ENCODE assay signal across 16 cellular contexts in the genomic region with DNA sequence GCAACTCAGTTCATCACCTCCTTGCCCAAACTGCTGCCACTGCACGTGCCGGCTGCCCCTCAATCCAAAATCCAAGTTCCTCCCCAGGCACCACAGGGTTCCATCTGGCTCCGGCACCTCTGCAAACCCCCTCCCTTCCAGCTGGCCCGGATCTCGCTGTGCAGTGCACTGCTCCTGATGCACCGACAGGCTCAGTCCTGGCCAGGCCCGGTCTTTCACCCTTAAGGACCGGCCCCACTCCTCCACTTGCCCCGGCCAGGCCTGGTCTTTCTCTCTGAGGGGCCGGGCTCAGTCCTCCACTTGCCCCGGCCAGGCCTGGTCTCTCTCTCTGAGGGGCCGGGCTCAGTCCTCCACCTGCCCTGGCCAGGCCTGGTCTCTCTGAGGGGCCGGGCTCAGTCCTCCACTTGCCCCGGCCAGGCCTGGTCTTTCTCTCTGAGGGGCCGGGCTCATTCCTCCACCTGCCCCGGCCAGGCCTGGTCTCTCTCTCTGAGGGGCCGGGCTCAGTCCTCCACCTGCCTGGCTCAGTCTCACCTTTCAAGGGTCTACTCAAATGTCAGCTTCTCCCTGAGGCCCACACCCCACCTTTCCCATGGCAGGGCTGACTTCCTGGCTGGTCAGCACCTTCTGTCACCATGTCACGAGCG. TPM values are rescaled to one million over a fixed set of nuclear protein-coding genes. Genes with fewer than 3 reads are reported as not detected.
DNase-seq lines count a peak whose midpoint lies in the region; ATAC-seq and TF ChIP-seq lines count a peak whose summit lies in the region.
"Had no signal": no experiment of that assay in that cellular context is flagged by ENCODE, and none has a peak within 500 bp of the region (broad histone marks: within the 10 kb centered on the region; RNA-seq: fewer than 3 reads in every experiment).

No MANE protein-coding gene starts in this region.

- CTCF ChIA-PET in CD4-positive, alpha-beta memory T cell (lab: Charles Lee; ENCODE audit: partially characterized antibody) = no interaction called here

- H3F3A ChIP-seq in DOHH2 (ENCODE audit: control insufficient read depth, insufficient read depth) = peaks cover 7% of the 10 kb centered on the region

- no peak overlapping the region for H3K9ac ChIP-seq in neuronal stem cell (ENCODE audit: low read depth, low read length, poor library complexity)

- H3K9me3 ChIP-seq in CD4-positive, alpha-beta memory T cell (ENCODE audit: control insufficient read depth in 1 of 2, low read length in 2 of 2) = no peaks in the 10 kb centered on the region
- H3K9me3 ChIP-seq in DOHH2 (ENCODE audit: control insufficient read depth, insufficient read depth, low read length) (no peaks in the 10 kb centered on the region), neuronal stem cell (replicated peaks in 1 of 2; ENCODE audit: control insufficient read depth in 2 of 2, insufficient read depth in 1 of 2, low read depth in 1 of 2, low read length in 2 of 2) (no peaks in the 10 kb centered on the region), sigmoid colon (no peaks in the 10 kb centered on the region)
- H3K9me3 ChIP-seq: tibial nerve had no signal

- no peaks in the 10 kb centered on the region for H3K27me3 Mint-ChIP-seq in CD4-positive, alpha-beta memory T cell
- H3K27me3 Mint-ChIP-seq in central memory CD8-positive, alpha-beta T cell = no peaks in the 10 kb centered on the region

- peaks cover 30 to 60% (median 39%) of the 10 kb centered on the region in 4 donors for H3K4me1 Mint-ChIP-seq in CD4-positive, alpha-beta memory T cell
- peaks cover 58% of the 10 kb centered on the region for H3K4me1 Mint-ChIP-seq in central memory CD8-positive, alpha-beta T cell

- DNase-seq in CD4-positive, alpha-beta memory T cell = no peak
- DNase-seq in central memory CD8-positive, alpha-beta T cell (ENCODE audit: low spot score in 2 of 2) = no peak
- DNase-seq in neuronal stem cell (ENCODE audit: low spot score) = no peak
- DNase-seq in sigmoid colon = no peak
- DNase-seq in NOMO-1 (lab: John Stamatoyannopoulos, UW; ENCODE audit: unreplicated experiment in 2 of 2) = no peak
- DNase-seq in middle frontal gyrus (ENCODE audit: extremely low spot score, low spot score) = no peak
- DNase-seq: activated CD4-positive, alpha-beta T cell treated with anti-CD3 and anti-CD28 coated beads, Interleukin-2, amount 50 U/mL, for 4 hours; brain microvascular endothelial cell; effector memory CD4-positive, alpha-beta T cell; GDM1; NCI-H187 treated with DMSO at 0.1 percent for 48 hours; retina; Right ventricle myocardium superior; stimulated activated CD4-positive, alpha-beta T cell treated with anti-CD3 and anti-CD28 coated beads, Interleukin-1b, Interleukin-23, amount 100 ng/mL, for 48 hours had no signal

- H3K36me3 ChIP-seq in CD4-positive, alpha-beta memory T cell (ENCODE audit: insufficient read depth, low read length) = no peaks in the 10 kb centered on the region
- peaks cover 27% of the 10 kb centered on the region for H3K36me3 ChIP-seq in DOHH2 (ENCODE audit: control insufficient read depth, low read length)
- H3K36me3 ChIP-seq in neuronal stem cell (replicated peaks in 1 of 2; ENCODE audit: control insufficient read depth in 2 of 2, insufficient read depth in 2 of 2, low read length in 2 of 2) = peaks cover 13 to 36% of the 10 kb centered on the region in 2 donors
- H3K36me3 ChIP-seq in sigmoid colon = peaks cover 0 to 5% (median 0%) of the 10 kb centered on the region in 4 donors

- POLR2A ChIA-PET in CD4-positive, alpha-beta memory T cell (lab: Charles Lee; ENCODE audit: partially characterized antibody) = no interaction called here

- H4K20me1 ChIP-seq in DOHH2 (ENCODE audit: control insufficient read depth, insufficient read depth, low read depth, low read length) = peaks cover 22% of the 10 kb centered on the region; the same call in 1 of the 2 replicates

- H4K91ac ChIP-seq in neuronal stem cell (ENCODE audit: low read depth, low read length, poor library complexity) = no peak overlapping the region

- peak overlapping the region; percentile 68 for H2AK5ac ChIP-seq in neuronal stem cell (ENCODE audit: low read depth, low read length)

- no peak overlapping the region for H2BK120ac ChIP-seq in neuronal stem cell (ENCODE audit: low read depth, low read length)

- TF ChIP-seq POLR2A in sigmoid colon (IDR thresholded peaks at IDR 0.05) = no peak

- no peak for TF ChIP-seq CTCF in DOHH2 (IDR thresholded peaks at IDR 0.05; ENCODE audit: low read depth, low read length, poor library complexity, severe bottlenecking)
- no peak for TF ChIP-seq CTCF in sigmoid colon (IDR thresholded peaks at IDR 0.05)

- H2AFZ ChIP-seq in neuronal stem cell (ENCODE audit: low read length) = no peak overlapping the region

- H2BK12ac ChIP-seq in neuronal stem cell (ENCODE audit: low read length) = no peak overlapping the region

- H3K79me1 ChIP-seq in neuronal stem cell (ENCODE audit: low read depth, low read length) = peaks cover 41% of the 10 kb centered on the region

- peak overlapping the region; percentile 90 for H2BK5ac ChIP-seq in neuronal stem cell (ENCODE audit: low read length)

- no peak overlapping the region for H3K4me3 ChIP-seq in CD4-positive, alpha-beta memory T cell (ENCODE audit: low read length in 2 of 2)
- H3K4me3 ChIP-seq in DOHH2 (ENCODE audit: low read length) = peak overlapping the region; percentile 66; the same call in 1 of the 2 replicates
- no peak overlapping the region for H3K4me3 ChIP-seq in neuronal stem cell (ENCODE audit: low read length in 2 of 2)
- H3K4me3 ChIP-seq in sigmoid colon = no peak overlapping the region
- H3K4me3 ChIP-seq: tibial nerve had no signal

- H3K27me3 ChIP-seq in CD4-positive, alpha-beta memory T cell (ENCODE audit: insufficient read depth, low read length) = no peaks in the 10 kb centered on the region
- H3K27me3 ChIP-seq in DOHH2 (ENCODE audit: control insufficient read depth, low read length) (no peaks in the 10 kb centered on the region), neuronal stem cell (ENCODE audit: control insufficient read depth in 3 of 3, insufficient read depth in 3 of 3, low read depth in 1 of 3, low read length in 3 of 3) (no peaks in the 10 kb centered on the region), sigmoid colon (no peaks in the 10 kb centered on the region)
- H3K27me3 ChIP-seq: brain microvascular endothelial cell, tibial nerve had no signal

- peak overlapping the region; percentile 48 for H3K18ac ChIP-seq in neuronal stem cell (ENCODE audit: low read length)

- H3K14ac ChIP-seq in neuronal stem cell (ENCODE audit: low read length) = peak overlapping the region; percentile 21

- H3K9me3 Mint-ChIP-seq in CD4-positive, alpha-beta memory T cell = no peaks in the 10 kb centered on the region
- H3K9me3 Mint-ChIP-seq in central memory CD8-positive, alpha-beta T cell = no peaks in the 10 kb centered on the region

- no peak overlapping the region for H4K8ac ChIP-seq in neuronal stem cell (ENCODE audit: low read depth, low read length)

- no peak overlapping the region for H3K27ac ChIP-seq in CD4-positive, alpha-beta memory T cell (ENCODE audit: low read depth, low read length)
- H3K27ac ChIP-seq in DOHH2 (ENCODE audit: low read depth, low read length) (peak overlapping the region; percentile 26; the same call in 1 of the 2 replicates), neuronal stem cell (replicated peaks; ENCODE audit: low read length) (no peak overlapping the region), sigmoid colon (peak overlapping the region in 2 of 4 donors; percentile 14 to 38)
- H3K27ac ChIP-seq: brain microvascular endothelial cell had no signal

- H3K23ac ChIP-seq in neuronal stem cell (ENCODE audit: low read depth, low read length, poor library complexity) = no peak overlapping the region

- intact Hi-C loops in CD4-positive, alpha-beta memory T cell (cut with micrococcal nuclease) = no loop called here
- intact Hi-C loops in sigmoid colon (cut with DNase I) = no loop called here

- H3K27ac Mint-ChIP-seq in CD4-positive, alpha-beta memory T cell = peak overlapping the region in 4 of 7 donors; percentile 51 to 68 (median 66)
- peak overlapping the region; percentile 71 for H3K27ac Mint-ChIP-seq in central memory CD8-positive, alpha-beta T cell (ENCODE audit: low read depth)

- H3K4me1 ChIP-seq in CD4-positive, alpha-beta memory T cell (ENCODE audit: insufficient read depth, low read length) = peaks cover 12% of the 10 kb centered on the region
- H3K4me1 ChIP-seq in DOHH2 (ENCODE audit: control insufficient read depth, low read length) (peaks cover 75% of the 10 kb centered on the region), neuronal stem cell (ENCODE audit: control insufficient read depth in 2 of 2, insufficient read depth in 1 of 2, low read depth in 1 of 2, low read length in 2 of 2) (peaks cover 25 to 32% of the 10 kb centered on the region in 2 donors), sigmoid colon (peaks cover 0 to 85% (median 79%) of the 10 kb centered on the region in 4 donors)

- no peaks in the 10 kb centered on the region for H3K9me2 ChIP-seq in DOHH2 (replicated peaks; ENCODE audit: control insufficient read depth, low read length)

- no peak overlapping the region for H3K4ac ChIP-seq in neuronal stem cell (ENCODE audit: low read length)

- WGBS in neuronal stem cell (ENCODE audit: extremely low coverage in 2 of 2, insufficient read length in 2 of 2, insufficient replicate concordance in 1 of 2), 2 donors = no CpG with 5 or more reads among the region's 19 CpGs
- 84 to 86% methylated on average over 19 of the region's 19 CpGs for WGBS in sigmoid colon, 2 donors

- no peak overlapping the region for H2BK15ac ChIP-seq in neuronal stem cell (ENCODE audit: low read length)

- H3K36me3 Mint-ChIP-seq in CD4-positive, alpha-beta memory T cell = peaks cover 0 to 4% of the 10 kb centered on the region in 2 donors
- peaks cover 9% of the 10 kb centered on the region for H3K36me3 Mint-ChIP-seq in central memory CD8-positive, alpha-beta T cell (ENCODE audit: insufficient read depth)

- H3K4me2 ChIP-seq in DOHH2 (ENCODE audit: low read length) (peak overlapping the region; percentile 93), neuronal stem cell (ENCODE audit: insufficient read depth, low read length, poor library complexity, severe bottlenecking) (no peak overlapping the region)

- peaks cover 100% of the 10 kb centered on the region for H3K79me2 ChIP-seq in DOHH2 (ENCODE audit: control insufficient read depth, low read length)

- H3K4me3 Mint-ChIP-seq in CD4-positive, alpha-beta memory T cell = no peak overlapping the region
- H3K4me3 Mint-ChIP-seq in central memory CD8-positive, alpha-beta T cell = no peak overlapping the region

- no peak for TF ChIP-seq EP300 in sigmoid colon (IDR thresholded peaks at IDR 0.05)

- ATAC-seq in central memory CD8-positive, alpha-beta T cell (replicated peaks; ENCODE audit: extremely low read depth, poor library complexity, severe bottlenecking) = no peak

RNA-seq across cellular contexts. Expression of gene ZNF787, which starts 6.9 kb away (rescaled TPM):
- 10 to 100 TPM; 29.6 to 34.1 TPM for total RNA-seq in CD4-positive, alpha-beta memory T cell
- 1 to 10 TPM in 1 of 2 donors, under 1 TPM in 1; 0.67 to 3.1 TPM for polyA plus RNA-seq in CD4-positive, alpha-beta memory T cell
- polyA plus RNA-seq in neuronal stem cell (2013, experiment 1 of 2) = 37.4 TPM
- 36.2 TPM for polyA plus RNA-seq in neuronal stem cell (2013, experiment 2 of 2)
- total RNA-seq in sigmoid colon = 10 to 100 TPM; 11.0 to 14.1 (median 12.1) TPM
- polyA plus RNA-seq in sigmoid colon = 10 to 100 TPM; 25.2 to 38.3 (median 26.1) TPM

RNA-seq across cellular contexts. Expression of gene ZNF444, which starts 26.9 kb away (rescaled TPM):
- total RNA-seq in CD4-positive, alpha-beta memory T cell = 10 to 100 TPM; 33.2 to 42.8 TPM
- 10 to 100 TPM in 1 of 2 donors, 1 to 10 TPM in 1; 6.2 to 20.8 TPM for polyA plus RNA-seq in CD4-positive, alpha-beta memory T cell
- polyA plus RNA-seq in neuronal stem cell (2013, experiment 1 of 2) = 37.6 TPM
- 37.2 TPM for polyA plus RNA-seq in neuronal stem cell (2013, experiment 2 of 2)
- total RNA-seq in sigmoid colon = 10 to 100 TPM; 25.3 to 57.4 (median 34.1) TPM
- 10 to 100 TPM; 11.4 to 27.9 (median 14.3) TPM for polyA plus RNA-seq in sigmoid colon
